In the genomic region with DNA sequence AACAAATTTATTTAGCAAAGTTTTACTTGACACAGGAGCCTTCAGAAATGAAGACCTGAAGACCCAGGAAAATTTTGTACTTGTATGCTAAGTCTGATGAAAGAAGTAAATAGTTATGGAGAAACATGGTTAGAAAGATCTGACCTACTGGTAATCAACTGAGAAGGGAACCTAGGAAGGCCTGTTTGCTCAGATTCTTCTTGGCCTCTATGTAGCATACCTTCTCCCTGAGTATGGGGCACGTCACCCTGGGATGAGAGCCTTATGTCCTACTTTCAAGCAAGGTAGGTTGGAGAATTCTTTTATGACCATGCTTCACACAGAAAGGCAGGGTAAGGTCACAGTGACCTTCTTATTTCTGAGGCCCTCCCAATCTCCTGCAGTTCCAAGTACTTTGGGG, we compare ENCODE assay signal across 35 cellular contexts.
DNase-seq lines count a peak whose midpoint lies in the region; ATAC-seq and TF ChIP-seq lines count a peak whose summit lies in the region.
"Had no signal": no experiment of that assay in that cellular context is flagged by ENCODE, and none has a peak within 500 bp of the region (broad histone marks: within the 10 kb centered on the region; RNA-seq: fewer than 3 reads in every experiment).

No MANE protein-coding gene starts in this region.

- H4K12ac ChIP-seq in trophoblast cell (ENCODE audit: low read depth, low read length), result no peak overlapping the region

- H3K18ac ChIP-seq in IMR-90 (ENCODE audit: low read depth, low read length), result no peak overlapping the region
- H3K18ac ChIP-seq in trophoblast cell (ENCODE audit: low read length), result no peak overlapping the region

- POLR2A ChIA-PET in IMR-90 (lab: Charles Lee; ENCODE audit: unreplicated experiment), result no interaction called here

- H3K27me3 ChIP-seq in IMR-90 (ENCODE audit: control insufficient read depth, insufficient read depth, low read length), result no peaks in the 10 kb centered on the region
- H3K27me3 ChIP-seq in Karpas-422 (ENCODE audit: low read length), result no peaks in the 10 kb centered on the region
- no peaks in the 10 kb centered on the region for H3K27me3 ChIP-seq in trophoblast cell (ENCODE audit: insufficient read depth, low read length)
- H3K27me3 ChIP-seq: BE2C; BLaER1; BLaER1 treated with 17β-estradiol and CSF1 and Interleukin-3, amounts not matched to agents 10 nM and 100 nM had no signal

- H3K9me3 Mint-ChIP-seq in activated naive CD8-positive, alpha-beta T cell (ENCODE audit: low read depth), result peaks cover 8% of the 10 kb centered on the region
- H3K9me3 Mint-ChIP-seq in activated naive CD8-positive, alpha-beta T cell treated with anti-CD3 and anti-CD28 coated beads for 36 hours, result peaks cover 21% of the 10 kb centered on the region

- H3K56ac ChIP-seq in IMR-90 (ENCODE audit: extremely low read depth, insufficient read depth, low read length), result no peak overlapping the region

- H2BK15ac ChIP-seq in IMR-90 (ENCODE audit: low read depth, low read length), result no peak overlapping the region

- H3K9me3 ChIP-seq in IMR-90 (ENCODE audit: control insufficient read depth, insufficient read depth, low read length) (no peaks in the 10 kb centered on the region), Karpas-422 (ENCODE audit: low read length) (no peaks in the 10 kb centered on the region), trophoblast cell (ENCODE audit: insufficient read depth, low read depth, low read length) (no peaks in the 10 kb centered on the region)
- H3K9me3 ChIP-seq: BE2C, BLaER1, Caco-2 had no signal

- TF ChIP-seq RAD21 in IMR-90 (IDR thresholded peaks at IDR 0.05; ENCODE audit: low read length), result no peak

- no peak overlapping the region for H3K4me3 Mint-ChIP-seq in activated naive CD8-positive, alpha-beta T cell
- H3K4me3 Mint-ChIP-seq in activated naive CD8-positive, alpha-beta T cell treated with anti-CD3 and anti-CD28 coated beads for 36 hours, result no peak overlapping the region
- H3K4me3 Mint-ChIP-seq: B cell; CD14-positive monocyte; CD4-positive, alpha-beta memory T cell; CD4-positive, alpha-beta T cell; CD4-positive, CD25-positive, alpha-beta regulatory T cell; CD8-positive, alpha-beta memory T cell; CD8-positive, alpha-beta T cell had no signal

- H3K36me3 ChIP-seq in IMR-90 (ENCODE audit: control insufficient read depth, insufficient read depth, low read length) (no peaks in the 10 kb centered on the region), Karpas-422 (ENCODE audit: insufficient read depth, low read length) (no peaks in the 10 kb centered on the region), trophoblast cell (ENCODE audit: control insufficient read depth in 1 of 2, insufficient read depth in 2 of 2, low read length in 2 of 2) (no peaks in the 10 kb centered on the region)
- H3K36me3 ChIP-seq: BE2C; BLaER1; BLaER1 treated with 17β-estradiol and CSF1 and Interleukin-3, amounts not matched to agents 10 nM and 100 nM had no signal

- peaks cover 6% of the 10 kb centered on the region for H3K4me1 Mint-ChIP-seq in activated naive CD8-positive, alpha-beta T cell (ENCODE audit: low read depth)
- peaks cover 7% of the 10 kb centered on the region for H3K4me1 Mint-ChIP-seq in activated naive CD8-positive, alpha-beta T cell treated with anti-CD3 and anti-CD28 coated beads for 36 hours

- no peaks in the 10 kb centered on the region for H3K27me3 Mint-ChIP-seq in activated naive CD8-positive, alpha-beta T cell
- no peaks in the 10 kb centered on the region for H3K27me3 Mint-ChIP-seq in activated naive CD8-positive, alpha-beta T cell treated with anti-CD3 and anti-CD28 coated beads for 36 hours
- H3K27me3 Mint-ChIP-seq: B cell; CD4-positive, alpha-beta memory T cell; CD4-positive, alpha-beta T cell; CD8-positive, alpha-beta memory T cell had no signal

- H3K4me3 ChIP-seq in IMR-90 (ENCODE audit: insufficient read depth, low read depth, low read length), result no peak overlapping the region
- no peak overlapping the region for H3K4me3 ChIP-seq in Karpas-422 (ENCODE audit: low read length)
- H3K4me3 ChIP-seq in trophoblast cell (ENCODE audit: low read depth, low read length), result no peak overlapping the region
- H3K4me3 ChIP-seq: A549; BLaER1; BLaER1 treated with 17β-estradiol and CSF1 and Interleukin-3, amounts not matched to agents 10 nM and 100 nM had no signal

- dilution Hi-C loops in IMR-90 (cut with HindIII; ENCODE audit: low sequenced_read_pairs, unreplicated experiment), result no loop called here

- H3K4ac ChIP-seq in IMR-90 (ENCODE audit: low read depth, low read length) (no peak overlapping the region), trophoblast cell (ENCODE audit: low read depth, low read length) (no peak overlapping the region)

- WGBS in IMR-90 (ENCODE audit: extremely low coverage in 2 of 2, insufficient read length in 1 of 2), 2 experiments, result no CpG with 5 or more reads among the region's 1 CpG
- no CpG with 5 or more reads among the region's 1 CpG for WGBS in trophoblast cell (ENCODE audit: extremely low coverage, insufficient coverage, insufficient read length)

- no peaks in the 10 kb centered on the region for H4K20me1 ChIP-seq in IMR-90 (ENCODE audit: insufficient read depth, low read length)
- no peaks in the 10 kb centered on the region for H4K20me1 ChIP-seq in Karpas-422 (ENCODE audit: insufficient read depth, low read depth, low read length)
- H4K20me1 ChIP-seq: BLaER1; BLaER1 treated with 17β-estradiol and CSF1 and Interleukin-3, amounts not matched to agents 10 nM and 100 nM had no signal

- H2AFZ ChIP-seq in IMR-90 (replicated peaks; ENCODE audit: low read length, poor library complexity), result no peak overlapping the region
- peak overlapping the region; percentile 7; the same call in 1 of the 2 replicates for H2AFZ ChIP-seq in Karpas-422 (ENCODE audit: low read length)
- no peak overlapping the region for H2AFZ ChIP-seq in trophoblast cell (ENCODE audit: insufficient read depth, low read length, poor library complexity)

- H2AK5ac ChIP-seq in IMR-90 (ENCODE audit: low read depth, low read length) (no peak overlapping the region), trophoblast cell (ENCODE audit: low read length) (no peak overlapping the region)

- H3K79me1 ChIP-seq in IMR-90 (ENCODE audit: low read depth in 1 of 2, low read length in 2 of 2) (no peaks in the 10 kb centered on the region), trophoblast cell (ENCODE audit: low read length) (no peaks in the 10 kb centered on the region)

- H3K27ac Mint-ChIP-seq in activated naive CD8-positive, alpha-beta T cell, result peak overlapping the region; percentile 25
- H3K27ac Mint-ChIP-seq in activated naive CD8-positive, alpha-beta T cell treated with anti-CD3 and anti-CD28 coated beads for 36 hours, result no peak overlapping the region
- H3K27ac Mint-ChIP-seq: B cell; CD4-positive, alpha-beta memory T cell; CD4-positive, alpha-beta T cell; CD8-positive, alpha-beta memory T cell; CD8-positive, alpha-beta T cell had no signal

- H4K5ac ChIP-seq in IMR-90 (ENCODE audit: low read depth, low read length), result no peak overlapping the region

- H3K14ac ChIP-seq in IMR-90 (replicated peaks; ENCODE audit: low read depth, low read length) (0 out of 2 replicates have a peak overlapping the region, but pooled peaks have one; percentile 44), trophoblast cell (ENCODE audit: low read length) (no peak overlapping the region)

- H2BK20ac ChIP-seq in IMR-90 (ENCODE audit: low read depth, low read length), result no peak overlapping the region

- H4K91ac ChIP-seq in IMR-90 (ENCODE audit: insufficient read depth, low read depth, low read length), result no peak overlapping the region
- H4K91ac ChIP-seq in trophoblast cell (ENCODE audit: low read depth, low read length), result no peak overlapping the region

- H3K4me2 ChIP-seq in IMR-90 (ENCODE audit: low read depth, low read length), result no peak overlapping the region
- H3K4me2 ChIP-seq in Karpas-422 (ENCODE audit: low read depth, low read length, poor library complexity, severe bottlenecking), result no peak overlapping the region
- no peak overlapping the region for H3K4me2 ChIP-seq in trophoblast cell (ENCODE audit: low read length)
- H3K4me2 ChIP-seq: A549; BLaER1; BLaER1 treated with 17β-estradiol and CSF1 and Interleukin-3, amounts not matched to agents 10 nM and 100 nM had no signal

- no peak overlapping the region for H2BK120ac ChIP-seq in IMR-90 (ENCODE audit: low read depth, low read length)
- no peak overlapping the region for H2BK120ac ChIP-seq in trophoblast cell (ENCODE audit: insufficient read depth, low read length, poor library complexity)

- H2BK12ac ChIP-seq in trophoblast cell (ENCODE audit: low read length), result no peak overlapping the region

- no peak for ATAC-seq in IMR-90 (ENCODE audit: low read depth)
- ATAC-seq: A549; CD8-positive, alpha-beta T cell had no signal

- H2BK5ac ChIP-seq in IMR-90 (ENCODE audit: low read depth, low read length, poor library complexity, severe bottlenecking) (no peak overlapping the region), trophoblast cell (ENCODE audit: low read depth, low read length, poor library complexity) (no peak overlapping the region)

- H3K9ac ChIP-seq in IMR-90 (ENCODE audit: low read depth, low read length), result no peak overlapping the region
- H3K9ac ChIP-seq in Karpas-422 (ENCODE audit: low read length), result no peak overlapping the region
- H3K9ac ChIP-seq in trophoblast cell (ENCODE audit: low read length), result no peak overlapping the region
- H3K9ac ChIP-seq: BLaER1; BLaER1 treated with 17β-estradiol and CSF1 and Interleukin-3, amounts not matched to agents 10 nM and 100 nM had no signal

- H3K23ac ChIP-seq in IMR-90 (ENCODE audit: low read depth, low read length), result no peak overlapping the region
- no peak overlapping the region for H3K23ac ChIP-seq in trophoblast cell (ENCODE audit: low read length)

- peaks cover 2% of the 10 kb centered on the region; the same call in 1 of the 2 replicates for H3K4me1 ChIP-seq in IMR-90 (ENCODE audit: control insufficient read depth, insufficient read depth, low read length)
- peaks cover 13% of the 10 kb centered on the region for H3K4me1 ChIP-seq in Karpas-422 (ENCODE audit: low read length)
- no peaks in the 10 kb centered on the region for H3K4me1 ChIP-seq in trophoblast cell (ENCODE audit: control insufficient read depth in 1 of 2, insufficient read depth in 2 of 2, low read length in 2 of 2)
- H3K4me1 ChIP-seq: BE2C, BLaER1, Caco-2 had no signal

- no peak for DNase-seq in activated naive CD8-positive, alpha-beta T cell treated with anti-CD3 and anti-CD28 coated beads for 36 hours
- no peak for DNase-seq in IMR-90
- no peak for DNase-seq in Karpas-422
- peak; percentile 91 to 94 for DNase-seq in trophoblast cell
- no peak for DNase-seq in T-helper 1 cell
- DNase-seq in kidney glomerular epithelial cell (lab: John Stamatoyannopoulos, UW), result no peak
- no peak for DNase-seq in activated CD4-positive, CD25-positive, alpha-beta regulatory T cell treated with anti-CD3 and anti-CD28 coated beads, Interleukin-2, amount 50 U/mL, for 72 hours
- DNase-seq: 8988T; ACHN; AML-193; BE2C; C1 segment of cervical spinal cord; Caco-2; Calu3; CD4-positive, alpha-beta memory T cell; CD4-positive, alpha-beta T cell; CD4-positive, CD25-positive, alpha-beta regulatory T cell; CD8-positive, alpha-beta memory T cell; CD8-positive, alpha-beta T cell; COR-L47; DMS 273 treated with DMSO at 0.1 percent for 48 hours; DMS153; DMS53; DMS79; DMS79 treated with DMSO at 0.1 percent for 48 hours; DND-41; EL had no signal

- no peak overlapping the region for H4K8ac ChIP-seq in IMR-90 (ENCODE audit: low read depth in 2 of 2, low read length in 2 of 2)
- H4K8ac ChIP-seq in trophoblast cell (ENCODE audit: low read depth, low read length), result no peak overlapping the region

- in situ Hi-C loops in IMR-90 (cut with MboI; ENCODE audit: low sequenced_read_pairs), result no loop called here

- H3K79me2 ChIP-seq in Karpas-422 (ENCODE audit: low read length) (no peaks in the 10 kb centered on the region), trophoblast cell (ENCODE audit: control insufficient read depth, insufficient read depth, low read length, poor library complexity) (no peaks in the 10 kb centered on the region)

- H2AK9ac ChIP-seq in IMR-90 (replicated peaks; ENCODE audit: low read depth, low read length, poor library complexity), result no peak overlapping the region

- no peaks in the 10 kb centered on the region for H3K9me1 ChIP-seq in IMR-90 (ENCODE audit: insufficient read depth, low read length)

- no peak for TF ChIP-seq POLR2A in IMR-90 (IDR thresholded peaks at IDR 0.05; ENCODE audit: low read depth, low read length)

- no peaks in the 10 kb centered on the region for H3K9me2 ChIP-seq in Karpas-422 (replicated peaks; ENCODE audit: insufficient read depth, low read length)

- intact Hi-C loops in IMR-90 (cut with micrococcal nuclease), result no loop called here

- no TSS peak for BruUV-seq in IMR-90 (replicated peaks; lab: Mats Ljungman, UMichigan)

- H3K27ac ChIP-seq in IMR-90 (ENCODE audit: insufficient read depth, low read length) (no peak overlapping the region), Karpas-422 (ENCODE audit: low read length) (no peak overlapping the region), trophoblast cell (ENCODE audit: low read depth, low read length) (no peak overlapping the region)
- H3K27ac ChIP-seq: 22Rv1; A549; BLaER1; BLaER1 treated with 17β-estradiol and CSF1 and Interleukin-3, amounts not matched to agents 10 nM and 100 nM; C4-2B had no signal

- CTCF ChIA-PET in IMR-90 (lab: Yijun Ruan, JAX), result no interaction called here

- no peak for TF ChIP-seq CTCF in IMR-90 (conservative IDR thresholded peaks at IDR 0.05; ENCODE audit: low read depth, low read length)

- peaks cover 11% of the 10 kb centered on the region for H3K36me3 Mint-ChIP-seq in activated naive CD8-positive, alpha-beta T cell
- H3K36me3 Mint-ChIP-seq in activated naive CD8-positive, alpha-beta T cell treated with anti-CD3 and anti-CD28 coated beads for 36 hours, result peaks cover 7% of the 10 kb centered on the region
- H3K36me3 Mint-ChIP-seq: CD14-positive monocyte; CD4-positive, CD25-positive, alpha-beta regulatory T cell; CD8-positive, alpha-beta T cell had no signal

Comparison
In these comparisons a context has a peak if more than half of its experiments do, and no peak if none do; other contexts are left out.
1. DNase-seq: peak in trophoblast cell (2 of 2); none in activated naive CD8-positive, alpha-beta T cell treated with anti-CD3 and anti-CD28 coated beads for 36 hours (single experiment), IMR-90 (single experiment), Karpas-422 (single experiment), T-helper 1 cell (0 of 5), kidney glomerular epithelial cell (single experiment) and activated CD4-positive, CD25-positive, alpha-beta regulatory T cell treated with anti-CD3 and anti-CD28 coated beads, Interleukin-2, amount 50 U/mL, for 72 hours (single experiment).